Comparison of ENCODE assay signal across 17 cellular contexts in genomic region chr1:29255134-29255666, GRCh38. TPM values are rescaled to one million over a fixed set of nuclear protein-coding genes. Genes with fewer than 3 reads are reported as not detected.
DNase-seq lines count a peak whose midpoint lies in the region; ATAC-seq and TF ChIP-seq lines count a peak whose summit lies in the region.
"Had no signal": no experiment of that assay in that cellular context is flagged by ENCODE, and none has a peak within 500 bp of the region (broad histone marks: within the 10 kb centered on the region; RNA-seq: fewer than 3 reads in every experiment).

No MANE protein-coding gene starts in this region.

- H3K4me3 Mint-ChIP-seq in chondrocyte (ENCODE audit: unreplicated experiment) = no peak overlapping the region
- H3K4me3 Mint-ChIP-seq: B cell; CD4-positive, alpha-beta memory T cell had no signal

- H3K27ac ChIP-seq in heart right ventricle (no peak overlapping the region), neuronal stem cell (replicated peaks; ENCODE audit: low read length) (no peak overlapping the region), upper lobe of right lung (no peak overlapping the region), WERI-Rb-1 (no peak overlapping the region)
- H3K27ac ChIP-seq: 22Rv1, GM23248, HL-60 had no signal

- TF ChIP-seq CTCF in heart right ventricle (IDR thresholded peaks at IDR 0.05) = no peak
- no peak for TF ChIP-seq CTCF in chondrocyte (IDR thresholded peaks at IDR 0.05)
- no peak for TF ChIP-seq CTCF in upper lobe of right lung (IDR thresholded peaks at IDR 0.05)
- no peak for TF ChIP-seq CTCF in omental fat pad (IDR thresholded peaks at IDR 0.05)
- no peak for TF ChIP-seq CTCF in WERI-Rb-1 (IDR thresholded peaks at IDR 0.05; ENCODE audit: low read depth, low read length)

- H2BK5ac ChIP-seq in neuronal stem cell (ENCODE audit: low read length) = no peak overlapping the region

- H2AFZ ChIP-seq in neuronal stem cell (ENCODE audit: low read length) = no peak overlapping the region
- H2AFZ ChIP-seq: GM23248 had no signal

- peaks cover 5% of the 10 kb centered on the region for H3K27me3 Mint-ChIP-seq in chondrocyte (ENCODE audit: low read depth)

- H3K4me3 ChIP-seq in heart right ventricle (no peak overlapping the region), neuronal stem cell (ENCODE audit: low read length in 2 of 2) (no peak overlapping the region), upper lobe of right lung (no peak overlapping the region), WERI-Rb-1 (ENCODE audit: low read depth, low read length) (no peak overlapping the region)
- H3K4me3 ChIP-seq: GM12878, GM23248 had no signal

- peak overlapping the region; percentile 64 for H2BK15ac ChIP-seq in neuronal stem cell (ENCODE audit: low read length)

- intact Hi-C loops in cardiac septum (cut with DNase I) (no loop called here), heart right ventricle (cut with DNase I) (no loop called here), upper lobe of right lung (cut with DNase I) (no loop called here)

- H3K9me3 ChIP-seq in heart right ventricle (no peaks in the 10 kb centered on the region), neuronal stem cell (replicated peaks in 1 of 2; ENCODE audit: control insufficient read depth in 2 of 2, insufficient read depth in 1 of 2, low read depth in 1 of 2, low read length in 2 of 2) (no peaks in the 10 kb centered on the region), upper lobe of right lung (no peaks in the 10 kb centered on the region), WERI-Rb-1 (ENCODE audit: severe bottlenecking) (no peaks in the 10 kb centered on the region)

- H3K18ac ChIP-seq in neuronal stem cell (ENCODE audit: low read length) = peak overlapping the region; percentile 81

- H2BK120ac ChIP-seq in neuronal stem cell (ENCODE audit: low read depth, low read length) = no peak overlapping the region

- peaks cover 3% of the 10 kb centered on the region for H3K36me3 Mint-ChIP-seq in chondrocyte (ENCODE audit: low read depth)
- H3K36me3 Mint-ChIP-seq: CD4-positive, alpha-beta memory T cell had no signal

- no peak overlapping the region for H3K23ac ChIP-seq in neuronal stem cell (ENCODE audit: low read depth, low read length, poor library complexity)

- ATAC-seq in heart right ventricle (no peak), upper lobe of right lung (no peak), omental fat pad (ENCODE audit: low FRiP score) (no peak)
- ATAC-seq: GM12878 had no signal

- peaks cover 0 to 28% (median 10%) of the 10 kb centered on the region in 7 donors for H3K27me3 ChIP-seq in heart right ventricle
- H3K27me3 ChIP-seq in neuronal stem cell (ENCODE audit: control insufficient read depth in 3 of 3, insufficient read depth in 3 of 3, low read depth in 1 of 3, low read length in 3 of 3) = peaks cover 0 to 38% (median 18%) of the 10 kb centered on the region in 3 experiments
- peaks cover 6% of the 10 kb centered on the region for H3K27me3 ChIP-seq in upper lobe of right lung
- no peaks in the 10 kb centered on the region for H3K27me3 ChIP-seq in WERI-Rb-1 (ENCODE audit: insufficient read depth, low read depth, severe bottlenecking)

- H3K4ac ChIP-seq in neuronal stem cell (ENCODE audit: low read length) = no peak overlapping the region

- H3K36me3 ChIP-seq in heart right ventricle = no peaks in the 10 kb centered on the region
- no peaks in the 10 kb centered on the region for H3K36me3 ChIP-seq in neuronal stem cell (replicated peaks in 1 of 2; ENCODE audit: control insufficient read depth in 2 of 2, insufficient read depth in 2 of 2, low read length in 2 of 2)
- no peaks in the 10 kb centered on the region for H3K36me3 ChIP-seq in upper lobe of right lung
- H3K36me3 ChIP-seq in WERI-Rb-1 = no peaks in the 10 kb centered on the region

- no peak overlapping the region for H4K91ac ChIP-seq in neuronal stem cell (ENCODE audit: low read depth, low read length, poor library complexity)

- peaks cover 0 to 13% (median 10%) of the 10 kb centered on the region in 9 donors for H3K4me1 ChIP-seq in heart right ventricle
- peaks cover 25 to 30% of the 10 kb centered on the region in 2 donors for H3K4me1 ChIP-seq in neuronal stem cell (ENCODE audit: control insufficient read depth in 2 of 2, insufficient read depth in 1 of 2, low read depth in 1 of 2, low read length in 2 of 2)
- peaks cover 8% of the 10 kb centered on the region for H3K4me1 ChIP-seq in upper lobe of right lung

- 87 to 88% methylated on average over 10 of the region's 10 CpGs for WGBS in heart right ventricle, 2 donors
- no CpG with 5 or more reads among the region's 10 CpGs for WGBS in neuronal stem cell (ENCODE audit: extremely low coverage in 2 of 2, insufficient read length in 2 of 2, insufficient replicate concordance in 1 of 2), 2 donors

- H3K79me1 ChIP-seq in neuronal stem cell (ENCODE audit: low read depth, low read length) = peaks cover 6% of the 10 kb centered on the region

- peak overlapping the region; percentile 64 for H2AK5ac ChIP-seq in neuronal stem cell (ENCODE audit: low read depth, low read length)

- H3K4me1 Mint-ChIP-seq in chondrocyte (ENCODE audit: low read depth) = peaks cover 20% of the 10 kb centered on the region

- H3K27ac Mint-ChIP-seq in chondrocyte (ENCODE audit: unreplicated experiment) = no peak overlapping the region
- H3K27ac Mint-ChIP-seq: B cell had no signal

- no peak overlapping the region for H3K9ac ChIP-seq in neuronal stem cell (ENCODE audit: low read depth, low read length, poor library complexity)
- H3K9ac ChIP-seq: GM23248 had no signal

- H3K9me3 Mint-ChIP-seq in chondrocyte (ENCODE audit: low read depth) = no peaks in the 10 kb centered on the region

- H3K4me2 ChIP-seq in neuronal stem cell (ENCODE audit: insufficient read depth, low read length, poor library complexity, severe bottlenecking) = no peak overlapping the region

- no peak overlapping the region for H3K14ac ChIP-seq in neuronal stem cell (ENCODE audit: low read length)

- peak overlapping the region; percentile 51 for H2BK12ac ChIP-seq in neuronal stem cell (ENCODE audit: low read length)

- DNase-seq in cardiac septum (ENCODE audit: low spot score) (peak; percentile 55), heart right ventricle (no peak), chondrocyte (ENCODE audit: low spot score) (peak; percentile 77), neuronal stem cell (ENCODE audit: low spot score) (no peak), upper lobe of right lung (peak; percentile 46), omental fat pad (ENCODE audit: low spot score) (no peak), WERI-Rb-1 (no peak), retina (no peak)
- DNase-seq: C1 segment of cervical spinal cord; CD4-positive, alpha-beta memory T cell; DMS79; H7 had no signal

- no peak overlapping the region for H4K8ac ChIP-seq in neuronal stem cell (ENCODE audit: low read depth, low read length)

RNA-seq across cellular contexts. Expression of gene PTPRU, which starts 18.9 kb away (rescaled TPM):
- total RNA-seq in cardiac septum = 6.6 TPM
- total RNA-seq in heart right ventricle = 10 to 100 TPM in 8 of 10 donors, 1 to 10 TPM in 2; 8.6 to 29.8 (median 14.5) TPM
- 10 to 100 TPM; 13.5 to 15.7 TPM for polyA plus RNA-seq in heart right ventricle
- total RNA-seq in chondrocyte = 12.6 to 20.7 TPM (median 14.8 TPM) in 3 replicates
- 25.9 TPM for polyA plus RNA-seq in neuronal stem cell (2013, experiment 1 of 2)
- 26.2 TPM for polyA plus RNA-seq in neuronal stem cell (2013, experiment 2 of 2)
- total RNA-seq in upper lobe of right lung = 45.5 TPM
- 10 to 100 TPM; 12.3 to 19.9 (median 15.9) TPM for total RNA-seq in omental fat pad
- polyA plus RNA-seq: CD4-positive, alpha-beta memory T cell had no signal

RNA-seq across cellular contexts. Expression of gene MECR, which starts 24.5 kb away (rescaled TPM):
- 29.9 TPM for total RNA-seq in cardiac septum
- total RNA-seq in heart right ventricle = 10 to 100 TPM; 27.8 to 45.6 (median 38.7) TPM
- 10 to 100 TPM; 31.1 to 39.9 TPM for polyA plus RNA-seq in heart right ventricle
- total RNA-seq in chondrocyte = 15.2 to 24.5 TPM (median 15.6 TPM) in 3 replicates
- 19.8 TPM for polyA plus RNA-seq in neuronal stem cell (2013, experiment 1 of 2)
- polyA plus RNA-seq in neuronal stem cell (2013, experiment 2 of 2) = 19.0 TPM
- 16.5 TPM for total RNA-seq in upper lobe of right lung
- total RNA-seq in omental fat pad = 10 to 100 TPM; 18.0 to 29.4 (median 20.8) TPM

Comparison
In these comparisons a context has a peak if more than half of its experiments do, and no peak if none do; other contexts are left out.
1. DNase-seq: peak in cardiac septum (single experiment), chondrocyte (single experiment) and upper lobe of right lung (single experiment); none in heart right ventricle (0 of 2), neuronal stem cell (single experiment), omental fat pad (single experiment), WERI-Rb-1 (single experiment) and retina (single experiment).